In the genomic region with DNA sequence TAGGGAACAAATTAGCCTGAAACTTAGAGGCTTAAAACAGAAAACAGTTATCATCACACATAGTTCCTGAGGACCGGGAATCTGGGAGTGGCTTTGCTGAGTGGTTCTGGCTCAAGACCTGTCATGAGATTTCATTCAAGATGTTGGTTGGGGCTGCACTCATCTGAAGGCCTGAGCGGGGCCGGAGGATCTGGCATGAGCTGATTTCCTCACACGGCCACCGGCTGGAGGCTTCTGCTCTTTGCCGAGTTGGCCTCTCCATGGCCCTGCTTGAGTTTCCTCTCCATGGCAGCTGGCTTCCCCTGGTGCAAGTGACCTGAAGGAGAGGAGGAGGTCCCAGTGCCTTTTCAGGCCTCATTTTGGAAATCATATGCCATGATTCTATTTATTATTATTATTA, we compare ENCODE assay signal across 17 cellular contexts.
A peak's percentile ranks its signal among the peaks of the same experiment; 100 is the strongest.
DNase-seq lines count a peak whose midpoint lies in the region; ATAC-seq and TF ChIP-seq lines count a peak whose summit lies in the region.
"Had no signal": no experiment of that assay in that cellular context is flagged by ENCODE, and none has a peak within 500 bp of the region (broad histone marks: within the 10 kb centered on the region; RNA-seq: fewer than 3 reads in every experiment).

No MANE protein-coding gene starts in this region.

- no peak overlapping the region for H2AK5ac ChIP-seq in mesenchymal stem cell (ENCODE audit: low read length, severe bottlenecking)

- H3K9ac ChIP-seq in mesenchymal stem cell (ENCODE audit: low read length): no peak overlapping the region

- no peaks in the 10 kb centered on the region for H3K36me3 ChIP-seq in mesenchymal stem cell (ENCODE audit: control insufficient read depth in 1 of 2, insufficient read depth in 2 of 2, low read depth in 1 of 2, low read length in 2 of 2)

- H3K9me3 ChIP-seq in mesenchymal stem cell (ENCODE audit: control insufficient read depth, low read length): peaks cover 12% of the 10 kb centered on the region

- H3K4ac ChIP-seq in mesenchymal stem cell (ENCODE audit: low read depth in 1 of 2, low read length in 2 of 2): no peak overlapping the region

- no peak overlapping the region for H3K4me2 ChIP-seq in mesenchymal stem cell (ENCODE audit: low read length, poor library complexity, severe bottlenecking)
- H3K4me2 ChIP-seq: GM23338 had no signal

- no peak overlapping the region for H4K91ac ChIP-seq in mesenchymal stem cell (ENCODE audit: low read length)

- H3K27ac Mint-ChIP-seq in WTC11: no peak overlapping the region
- H3K27ac Mint-ChIP-seq in osteocyte (ENCODE audit: unreplicated experiment): no peak overlapping the region
- H3K27ac Mint-ChIP-seq: B cell; CD4-positive, alpha-beta T cell; GM23338 had no signal

- H2AFZ ChIP-seq in mesenchymal stem cell (ENCODE audit: low read depth, low read length): no peak overlapping the region
- H2AFZ ChIP-seq: GM23338 had no signal

- H3K27ac ChIP-seq in mesenchymal stem cell (ENCODE audit: low read length, poor library complexity, severe bottlenecking): no peak overlapping the region

- H2BK12ac ChIP-seq in mesenchymal stem cell (ENCODE audit: low read length in 2 of 2): no peak overlapping the region

- no peak overlapping the region for H3K4me3 ChIP-seq in mesenchymal stem cell (ENCODE audit: insufficient read depth in 1 of 2, low read depth in 1 of 2, low read length in 2 of 2)
- H3K4me3 ChIP-seq: GM23338 had no signal

- no peak overlapping the region for H3K14ac ChIP-seq in mesenchymal stem cell (ENCODE audit: low read length in 2 of 2)

- no peaks in the 10 kb centered on the region for H3K4me1 ChIP-seq in mesenchymal stem cell (ENCODE audit: control insufficient read depth, insufficient read depth, low read depth, low read length)

- peaks cover 0 to 26% of the 10 kb centered on the region in 2 experiments for H3K27me3 ChIP-seq in mesenchymal stem cell (ENCODE audit: control insufficient read depth in 1 of 2, insufficient read depth in 1 of 2, low read length in 2 of 2)

- H3K27me3 Mint-ChIP-seq in WTC11 (ENCODE audit: low read depth) (no peaks in the 10 kb centered on the region), osteocyte (ENCODE audit: unreplicated experiment) (no peaks in the 10 kb centered on the region)

- H2BK5ac ChIP-seq in mesenchymal stem cell (ENCODE audit: low read depth, low read length, poor library complexity, severe bottlenecking): no peak overlapping the region

- 90% methylated on average over 6 of the region's 6 CpGs for WGBS in mesenchymal stem cell

- H4K8ac ChIP-seq in mesenchymal stem cell (ENCODE audit: low read length): no peak overlapping the region

- H2BK120ac ChIP-seq in mesenchymal stem cell (ENCODE audit: low read depth, low read length): no peak overlapping the region

- ATAC-seq in WTC11: no peak
- no peak for ATAC-seq in GM19397 (IDR thresholded peaks at IDR 0.05; ENCODE audit: unreplicated experiment)
- ATAC-seq: GM23338, HepG2 had no signal

- DNase-seq in activated CD8-positive, alpha-beta memory T cell treated with anti-CD3 and anti-CD28 coated beads, Interleukin-2, amount 50 U/mL, for 48 hours: peak; percentile 20
- no peak for DNase-seq in activated CD8-positive, alpha-beta memory T cell treated with anti-CD3 and anti-CD28 coated beads, Interleukin-2, amount 50 U/mL, for 4 hours
- DNase-seq in GM10248 (ENCODE audit: extremely low spot score): peak; percentile 2
- DNase-seq in WTC11 (ENCODE audit: low spot score): no peak
- DNase-seq in osteocyte (ENCODE audit: extremely low spot score, unreplicated experiment): peak; percentile 36
- DNase-seq in mesenchymal stem cell: no peak
- no peak for DNase-seq in NCI-H1694 (lab: John Stamatoyannopoulos, UW)
- DNase-seq: C1 segment of cervical spinal cord; Calu3; CD4-positive, alpha-beta T cell; DMS 273 treated with DMSO at 0.1 percent for 48 hours; DMS79; H7 had no signal

- H3K4me1 Mint-ChIP-seq in WTC11 (0 out of 2 replicates have a peak, but pooled peaks cover 4% of the 10 kb centered on the region), osteocyte (ENCODE audit: unreplicated experiment) (no peaks in the 10 kb centered on the region)
- H3K4me1 Mint-ChIP-seq: B cell had no signal

- CTCF ChIA-PET in GM10248 (lab: Yijun Ruan, JAX): interaction anchor here (1.3 to 1.5 kb wide), 2 partner anchors 12 to 27 kb away, joined by 3 read pairs; no protein-coding TSS in a partner anchor
- CTCF ChIA-PET in WTC11 (lab: Charles Lee): no interaction called here

- POLR2A ChIA-PET in GM10248 (lab: Yijun Ruan, JAX) (no interaction called here), WTC11 (lab: Charles Lee) (no interaction called here)

- H3K36me3 Mint-ChIP-seq in WTC11 (no peaks in the 10 kb centered on the region), osteocyte (ENCODE audit: unreplicated experiment) (no peaks in the 10 kb centered on the region)

- TF ChIP-seq CTCF in GM10248 (IDR thresholded peaks at IDR 0.05; ENCODE audit: control extremely low read depth, extremely low read depth, low read depth, missing control alignments) (no peak), WTC11 (IDR thresholded peaks at IDR 0.05) (no peak), osteocyte (IDR thresholded peaks at IDR 0.05) (no peak)

- no peaks in the 10 kb centered on the region for H3K79me1 ChIP-seq in mesenchymal stem cell (replicated peaks; ENCODE audit: low read length, poor library complexity, severe bottlenecking)

- no peak overlapping the region for H3K23ac ChIP-seq in mesenchymal stem cell (ENCODE audit: low read length in 2 of 2)

- H2BK15ac ChIP-seq in mesenchymal stem cell (ENCODE audit: low read depth, poor library complexity, severe bottlenecking): no peak overlapping the region

- H3K18ac ChIP-seq in mesenchymal stem cell (ENCODE audit: low read depth in 1 of 2, low read length in 2 of 2): no peak overlapping the region

- H3K9me3 Mint-ChIP-seq in WTC11 (no peaks in the 10 kb centered on the region), osteocyte (ENCODE audit: unreplicated experiment) (peaks cover 4% of the 10 kb centered on the region)
- H3K9me3 Mint-ChIP-seq: CD4-positive, alpha-beta T cell; GM23338 had no signal

- no peak overlapping the region for H3K4me3 Mint-ChIP-seq in WTC11
- no peak overlapping the region for H3K4me3 Mint-ChIP-seq in osteocyte (ENCODE audit: unreplicated experiment)
- H3K4me3 Mint-ChIP-seq: B cell; CD4-positive, alpha-beta T cell; GM23338 had no signal

TF ChIP-seq in WTC11, 78 proteins besides CTCF, POLR2A, EP300 and RAD21:
- TF ChIP-seq, protein P1, sequence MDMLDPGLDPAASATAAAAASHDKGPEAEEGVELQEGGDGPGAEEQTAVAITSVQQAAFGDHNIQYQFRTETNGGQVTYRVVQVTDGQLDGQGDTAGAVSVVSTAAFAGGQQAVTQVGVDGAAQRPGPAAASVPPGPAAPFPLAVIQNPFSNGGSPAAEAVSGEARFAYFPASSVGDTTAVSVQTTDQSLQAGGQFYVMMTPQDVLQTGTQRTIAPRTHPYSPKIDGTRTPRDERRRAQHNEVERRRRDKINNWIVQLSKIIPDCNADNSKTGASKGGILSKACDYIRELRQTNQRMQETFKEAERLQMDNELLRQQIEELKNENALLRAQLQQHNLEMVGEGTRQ (CRISPR knock-in tag; IDR thresholded peaks at IDR 0.05): no peak
- 0 out of 2 replicates have a peak, but pooled peaks have one; percentile 25 for TF ChIP-seq HMGA2 (CRISPR knock-in tag; IDR thresholded peaks at IDR 0.05)

Comparison
In these comparisons a context has a peak if more than half of its experiments do, and no peak if none do; other contexts are left out.
1. DNase-seq: peak in activated CD8-positive, alpha-beta memory T cell treated with anti-CD3 and anti-CD28 coated beads, Interleukin-2, amount 50 U/mL, for 48 hours (single experiment), GM10248 (single experiment) and osteocyte (single experiment); none in activated CD8-positive, alpha-beta memory T cell treated with anti-CD3 and anti-CD28 coated beads, Interleukin-2, amount 50 U/mL, for 4 hours (single experiment), WTC11 (single experiment), mesenchymal stem cell (single experiment) and NCI-H1694 (single experiment).